ENCODE assay signal across 16 cellular contexts in the genomic region with DNA sequence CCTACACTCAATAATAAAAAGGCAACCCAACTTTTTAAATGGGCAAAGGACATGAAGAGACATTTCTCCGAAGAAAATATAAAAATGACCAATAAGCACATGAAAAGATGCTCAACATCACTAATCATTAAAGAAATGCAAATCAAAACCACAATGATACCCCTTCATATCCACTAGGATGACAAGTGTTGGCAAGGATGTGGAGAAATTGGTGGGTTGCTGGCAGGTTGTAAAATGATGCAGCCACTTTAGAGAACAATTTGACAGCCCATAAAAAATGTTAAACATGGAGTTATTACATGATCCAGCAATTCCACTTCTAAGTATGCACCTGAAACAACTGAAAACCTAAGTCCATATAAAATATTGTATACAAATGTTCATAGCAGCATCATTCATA.
"Had no signal": no experiment of that assay in that cellular context is flagged by ENCODE, and none has a peak within 500 bp of the region (broad histone marks: within the 10 kb centered on the region; RNA-seq: fewer than 3 reads in every experiment).

No MANE protein-coding gene starts in this region.

- DNase-seq: Karpas-422, KBM-7, MG63, NCI-H1092, NCI-H1436, NCI-H187, NCI-H2029 treated with DMSO at 0.1 percent for 48 hours, NCI-H2227 treated with DMSO at 0.1 percent for 48 hours, NCI-H524, NCI-H82, SHP77, SK-N-SH, SW 1271, T-cell had no signal

- ATAC-seq: T-cell had no signal

- H3K9ac ChIP-seq: SK-N-SH had no signal

- H3K9me2 ChIP-seq: SK-N-SH had no signal

- H3K9me3 ChIP-seq: MG63, SK-N-SH had no signal

- H3K4me2 ChIP-seq: SK-N-SH had no signal

- H3K27ac ChIP-seq: HL-60, RWPE1 had no signal

- H3K4me3 ChIP-seq: MG63 had no signal

- H3K36me3 ChIP-seq: MG63 had no signal
